In genomic region chr7:135712182-135712782, GRCh38 we compare ENCODE assay signal across 17 cellular contexts. TPM values are rescaled to one million over a fixed set of nuclear protein-coding genes. Genes with fewer than 3 reads are reported as not detected.
A peak's percentile ranks its signal among the peaks of the same experiment; 100 is the strongest.
DNase-seq lines count a peak whose midpoint lies in the region; ATAC-seq and TF ChIP-seq lines count a peak whose summit lies in the region.
"Had no signal": no experiment of that assay in that cellular context is flagged by ENCODE, and none has a peak within 500 bp of the region (broad histone marks: within the 10 kb centered on the region; RNA-seq: fewer than 3 reads in every experiment).

No MANE protein-coding gene starts in this region.

- no peak overlapping the region for H4K5ac ChIP-seq in IMR-90 (ENCODE audit: low read depth, low read length)

- DNase-seq in DMS 273 (lab: John Stamatoyannopoulos, UW; ENCODE audit: unreplicated experiment) = peak; percentile 35
- DNase-seq in DMS 273 treated with DMSO at 0.1 percent for 48 hours (lab: John Stamatoyannopoulos, UW) = no peak
- DNase-seq in IMR-90 = no peak
- DNase-seq in NCI-H345 treated with DMSO at 0.1 percent for 48 hours (lab: John Stamatoyannopoulos, UW; ENCODE audit: unreplicated experiment) = peak; percentile 41
- DNase-seq in dermis microvascular lymphatic vessel endothelial cell (ENCODE audit: low read depth in 2 of 2) = peak; percentile 12 to 49
- DNase-seq in cerebellar nuclear complex (lab: John Stamatoyannopoulos, UW) = no peak
- DNase-seq in erythroblast (lab: John Stamatoyannopoulos, UW) = no peak
- DNase-seq: activated CD4-positive, alpha-beta T cell treated with anti-CD3 and anti-CD28 coated beads, Interleukin-2, amount 50 U/mL, for 1 hour; aorta; NCI-H1105; psoas muscle; stimulated activated CD8-positive, alpha-beta memory T cell treated with anti-CD3 and anti-CD28 coated beads, Interleukin-4, amount 100 ng/mL, for 48 hours; T-helper 17 cell; upper lobe of left lung had no signal

- peak overlapping the region; percentile 27; the same call in 1 of the 2 replicates for H2BK20ac ChIP-seq in IMR-90 (ENCODE audit: low read depth, low read length)

- dilution Hi-C loops in IMR-90 (cut with HindIII; ENCODE audit: low sequenced_read_pairs, unreplicated experiment) = no loop called here

- TF ChIP-seq RAD21 in IMR-90 (IDR thresholded peaks at IDR 0.05; ENCODE audit: low read length) = no peak

- 0 out of 2 replicates have a peak, but pooled peaks have one; percentile 4 for TF ChIP-seq CTCF in IMR-90 (conservative IDR thresholded peaks at IDR 0.05; ENCODE audit: low read depth, low read length)

- H3K23ac ChIP-seq in IMR-90 (ENCODE audit: low read depth, low read length) = no peak overlapping the region

- no peak overlapping the region for H3K4me2 ChIP-seq in IMR-90 (ENCODE audit: low read depth, low read length)

- BruUV-seq in IMR-90 (replicated peaks; lab: Mats Ljungman, UMichigan) = no TSS peak

- no peak overlapping the region; the same call in 1 of the 2 replicates for H3K14ac ChIP-seq in IMR-90 (replicated peaks; ENCODE audit: low read depth, low read length)

- no peak overlapping the region; the same call in 2 of the 3 replicates for H2BK15ac ChIP-seq in IMR-90 (ENCODE audit: low read depth, low read length)

- no peak overlapping the region for H4K91ac ChIP-seq in IMR-90 (ENCODE audit: insufficient read depth, low read depth, low read length)

- no peaks in the 10 kb centered on the region for H3K9me3 ChIP-seq in IMR-90 (ENCODE audit: control insufficient read depth, insufficient read depth, low read length)
- H3K9me3 ChIP-seq: psoas muscle, upper lobe of left lung had no signal

- peak overlapping the region; percentile 71 for H2AK5ac ChIP-seq in IMR-90 (ENCODE audit: low read depth, low read length)

- CTCF ChIA-PET in IMR-90 (lab: Yijun Ruan, JAX) = interaction anchor here (0.6 to 1.3 kb wide), 3 partner anchors 21 to 53 kb away, joined by 4 to 8 read pairs (median 5); no protein-coding TSS in a partner anchor

- H3K9ac ChIP-seq in IMR-90 (ENCODE audit: low read depth, low read length) = no peak overlapping the region

- no peak overlapping the region for H2BK5ac ChIP-seq in IMR-90 (ENCODE audit: low read depth, low read length, poor library complexity, severe bottlenecking)

- in situ Hi-C loops in IMR-90 (cut with MboI; ENCODE audit: low sequenced_read_pairs) = no loop called here

- H4K8ac ChIP-seq in IMR-90 (ENCODE audit: low read depth in 2 of 2, low read length in 2 of 2) = no peak overlapping the region

- no peak overlapping the region for H2AFZ ChIP-seq in IMR-90 (replicated peaks; ENCODE audit: low read length, poor library complexity)

- no peaks in the 10 kb centered on the region for H3K36me3 ChIP-seq in IMR-90 (ENCODE audit: control insufficient read depth, insufficient read depth, low read length)
- H3K36me3 ChIP-seq: upper lobe of left lung had no signal

- no peak overlapping the region for H3K56ac ChIP-seq in IMR-90 (ENCODE audit: extremely low read depth, insufficient read depth, low read length)

- H3K27me3 ChIP-seq in IMR-90 (ENCODE audit: control insufficient read depth, insufficient read depth, low read length) = no peaks in the 10 kb centered on the region
- H3K27me3 ChIP-seq: upper lobe of left lung had no signal

- H3K9me1 ChIP-seq in IMR-90 (ENCODE audit: insufficient read depth, low read length) = peaks cover 22% of the 10 kb centered on the region

- no peak overlapping the region; the same call in 1 of the 2 replicates for H2BK120ac ChIP-seq in IMR-90 (ENCODE audit: low read depth, low read length)

- no CpG with 5 or more reads among the region's 4 CpGs for WGBS in IMR-90 (ENCODE audit: extremely low coverage in 2 of 2, insufficient read length in 1 of 2), 2 experiments

- peaks cover 20% of the 10 kb centered on the region for H3K4me1 ChIP-seq in IMR-90 (ENCODE audit: control insufficient read depth, insufficient read depth, low read length)
- H3K4me1 ChIP-seq: psoas muscle had no signal

- no peak overlapping the region for H3K18ac ChIP-seq in IMR-90 (ENCODE audit: low read depth, low read length)

- no peak for TF ChIP-seq POLR2A in IMR-90 (IDR thresholded peaks at IDR 0.05; ENCODE audit: low read depth, low read length)
- no peak for TF ChIP-seq POLR2A in erythroblast (IDR thresholded peaks at IDR 0.05; ENCODE audit: low read length)

- H4K20me1 ChIP-seq in IMR-90 (ENCODE audit: insufficient read depth, low read length) = no peaks in the 10 kb centered on the region

- H3K4me3 ChIP-seq in IMR-90 (ENCODE audit: insufficient read depth, low read depth, low read length) = no peak overlapping the region
- H3K4me3 ChIP-seq: psoas muscle, upper lobe of left lung had no signal

- ATAC-seq in IMR-90 (ENCODE audit: low read depth) = no peak
- ATAC-seq in GM18909 (IDR thresholded peaks at IDR 0.05; ENCODE audit: poor library complexity, unreplicated experiment) = no peak
- ATAC-seq: psoas muscle had no signal

- intact Hi-C loops in IMR-90 (cut with micrococcal nuclease) = no loop called here

- POLR2A ChIA-PET in IMR-90 (lab: Charles Lee; ENCODE audit: unreplicated experiment) = interaction anchor here (0.5 kb wide), 1 partner anchor 52 kb away, joined by 5 read pairs; no protein-coding TSS in a partner anchor

- peak overlapping the region; percentile 18 for H2AK9ac ChIP-seq in IMR-90 (replicated peaks; ENCODE audit: low read depth, low read length, poor library complexity)

- H3K79me1 ChIP-seq in IMR-90 (ENCODE audit: low read depth in 1 of 2, low read length in 2 of 2) = peaks cover 0 to 8% of the 10 kb centered on the region in 2 experiments; a peak in 2 of 4 replicates

- H3K4ac ChIP-seq in IMR-90 (ENCODE audit: low read depth, low read length) = no peak overlapping the region

- H3K27ac ChIP-seq in IMR-90 (ENCODE audit: insufficient read depth, low read length) = no peak overlapping the region
- H3K27ac ChIP-seq: 22Rv1, psoas muscle, upper lobe of left lung had no signal

TF ChIP-seq in IMR-90, 13 proteins besides CTCF, POLR2A, EP300 and RAD21:
- TF ChIP-seq RCOR1 (IDR thresholded peaks at IDR 0.05; ENCODE audit: insufficient replicate concordance, low read length) (no peak), BHLHE40 (IDR thresholded peaks at IDR 0.05; ENCODE audit: low read depth, low read length) (no peak), FOS (IDR thresholded peaks at IDR 0.05; ENCODE audit: low read depth, low read length) (no peak), CHD1 (IDR thresholded peaks at IDR 0.05; ENCODE audit: low read depth, low read length) (no peak), CEBPB (IDR thresholded peaks at IDR 0.05; ENCODE audit: low read depth, low read length) (no peak), MXI1 (IDR thresholded peaks at IDR 0.05; ENCODE audit: borderline replicate concordance, low read depth, low read length) (no peak), MAFK (IDR thresholded peaks at IDR 0.05; ENCODE audit: low read depth, low read length) (no peak), SMC3 (IDR thresholded peaks at IDR 0.05; ENCODE audit: low read depth, low read length) (no peak), USF2 (IDR thresholded peaks at IDR 0.05; ENCODE audit: low read depth, low read length) (no peak), RFX5 (IDR thresholded peaks at IDR 0.05; ENCODE audit: low read depth, low read length) (no peak)

RNA-seq across cellular contexts. Expression of gene SLC13A4, which starts 15.7 kb away (rescaled TPM):
- 0.56 TPM in 1 of 2 replicates, not detected in the other for total RNA-seq in IMR-90 (2012; rRNA removed)
- polyA plus RNA-seq in IMR-90 (2012; rRNA removed) = 0.10 TPM in 1 of 2 replicates, not detected in the other
- 0.12 and 0.23 TPM in 2 replicates for polyA plus RNA-seq in IMR-90 (2012; cell fraction: cytosol; rRNA removed)
- 0.16 and 0.32 TPM in 2 replicates for polyA plus RNA-seq in IMR-90 (2012; cell fraction: nucleus; rRNA removed; ENCODE audit: low replicate concordance)
- not detected in 2 replicates for total RNA-seq in dermis microvascular lymphatic vessel endothelial cell
- total RNA-seq: glomerular endothelial cell, psoas muscle, T-helper 17 cell had no signal

RNA-seq across cellular contexts. Expression of gene FAM180A, which starts 36.3 kb away (rescaled TPM):
- total RNA-seq in IMR-90 (2012; rRNA removed) (1.3 and 1.4 TPM in 2 replicates), dermis microvascular lymphatic vessel endothelial cell (not detected in 2 replicates)
- 2.0 and 2.2 TPM in 2 replicates for polyA plus RNA-seq in IMR-90 (2012; rRNA removed)
- 0.35 and 1.9 TPM in 2 replicates for polyA plus RNA-seq in IMR-90 (2012; cell fraction: cytosol; rRNA removed)
- 0.73 and 1.5 TPM in 2 replicates for polyA plus RNA-seq in IMR-90 (2012; cell fraction: nucleus; rRNA removed; ENCODE audit: low replicate concordance)
- total RNA-seq: glomerular endothelial cell, T-helper 17 cell had no signal

RNA-seq across cellular contexts. Expression of gene STMP1, which starts 50.0 kb away (rescaled TPM):
- total RNA-seq in IMR-90 (2012; rRNA removed) = 6.1 and 11.9 TPM in 2 replicates
- polyA plus RNA-seq in IMR-90 (2012; rRNA removed) = 22.5 and 28.3 TPM in 2 replicates
- 5.2 and 13.9 TPM in 2 replicates for polyA plus RNA-seq in IMR-90 (2012; cell fraction: cytosol; rRNA removed)
- 1.3 and 9.0 TPM in 2 replicates for polyA plus RNA-seq in IMR-90 (2012; cell fraction: nucleus; rRNA removed; ENCODE audit: low replicate concordance)
- 5.3 and 5.7 TPM in 2 replicates for total RNA-seq in dermis microvascular lymphatic vessel endothelial cell

Comparison
In these comparisons a context has a peak if more than half of its experiments do, and no peak if none do; other contexts are left out.
1. DNase-seq: peak in DMS 273 (single experiment), NCI-H345 treated with DMSO at 0.1 percent for 48 hours (single experiment) and dermis microvascular lymphatic vessel endothelial cell (2 of 2); none in DMS 273 treated with DMSO at 0.1 percent for 48 hours (single experiment), IMR-90 (single experiment), cerebellar nuclear complex (0 of 2) and erythroblast (0 of 2).